17 cellular contexts compared by ENCODE assay signal in genomic region chr3:169117264-169117663, GRCh38.
"Had no signal": no experiment of that assay in that cellular context is flagged by ENCODE, and none has a peak within 500 bp of the region (broad histone marks: within the 10 kb centered on the region; RNA-seq: fewer than 3 reads in every experiment).

No MANE protein-coding gene starts in this region.

- H3K27me3 ChIP-seq: thyroid gland had no signal

- ATAC-seq: activated CD4-positive, alpha-beta T cell treated with anti-CD3 and anti-CD28 coated beads for 36 hours; sciatic nerve; WTC11 had no signal

- H3K9me3 ChIP-seq: thyroid gland had no signal

- FAIRE-seq: frontal cortex had no signal

- H3K27ac ChIP-seq: thyroid gland had no signal

- H3K36me3 ChIP-seq: thyroid gland had no signal

- H3K4me3 ChIP-seq: lung, thyroid gland had no signal

- DNase-seq: activated CD4-positive, alpha-beta memory T cell treated with anti-CD3 and anti-CD28 coated beads for 36 hours; activated CD4-positive, alpha-beta T cell treated with anti-CD3 and anti-CD28 coated beads for 36 hours; activated naive CD4-positive, alpha-beta T cell; activated naive CD8-positive, alpha-beta T cell treated with anti-CD3 and anti-CD28 coated beads for 36 hours; activated T-cell treated with anti-CD3 and anti-CD28 coated beads for 4 hours; amniotic stem cell; caudate nucleus; immature natural killer cell; kidney glomerular epithelial cell; midbrain; stimulated activated CD8-positive, alpha-beta memory T cell treated with anti-CD3 and anti-CD28 coated beads, Interleukin-4, amount 100 ng/mL, for 48 hours; stimulated activated naive CD4-positive, alpha-beta T cell; thyroid gland had no signal
